ENCODE assay signal across 8 cellular contexts in genomic region chr1:14970115-14970798, GRCh38.
A peak's percentile ranks its signal among the peaks of the same experiment; 100 is the strongest.
DNase-seq lines count a peak whose midpoint lies in the region; ATAC-seq and TF ChIP-seq lines count a peak whose summit lies in the region.

No MANE protein-coding gene starts in this region.

- no peak for TF ChIP-seq POLR2A in sigmoid colon (IDR thresholded peaks at IDR 0.05)

- DNase-seq in NOMO-1 treated with DMSO at 0.1 percent for 48 hours (lab: John Stamatoyannopoulos, UW; ENCODE audit: unreplicated experiment) = peak; percentile 29
- DNase-seq in NOMO-1 (lab: John Stamatoyannopoulos, UW; ENCODE audit: unreplicated experiment in 2 of 2) = no peak
- peak; percentile 76 for DNase-seq in T1000 (lab: John Stamatoyannopoulos, UW)
- DNase-seq in foreskin melanocyte = peak; percentile 94
- peak; percentile 81 for DNase-seq in sigmoid colon
- DNase-seq in DMS153 treated with DMSO at 0.1 percent for 48 hours (lab: John Stamatoyannopoulos, UW; ENCODE audit: unreplicated experiment) = no peak

- no peak overlapping the region for H3K4me3 ChIP-seq in sigmoid colon

- TF ChIP-seq EP300 in sigmoid colon (IDR thresholded peaks at IDR 0.05) = no peak

- peaks cover 0 to 6% (median 1%) of the 10 kb centered on the region in 4 donors for H3K9me3 ChIP-seq in sigmoid colon

- TF ChIP-seq CTCF in sigmoid colon (IDR thresholded peaks at IDR 0.05) = no peak

- peaks cover 0 to 36% (median 28%) of the 10 kb centered on the region in 4 donors for H3K4me1 ChIP-seq in sigmoid colon

- no peaks in the 10 kb centered on the region for H3K36me3 ChIP-seq in sigmoid colon

- intact Hi-C loops in sigmoid colon (cut with DNase I) = no loop called here

- H3K27ac ChIP-seq in sigmoid colon = peak overlapping the region in 2 of 4 donors; percentile 8 to 25

- WGBS in sigmoid colon, 2 donors = 73 to 76% methylated on average over 16 of the region's 16 CpGs

- no peaks in the 10 kb centered on the region for H3K27me3 ChIP-seq in sigmoid colon

- no peak for ATAC-seq in HG03139 (IDR thresholded peaks at IDR 0.05; ENCODE audit: unreplicated experiment)
- ATAC-seq in GM21515 (IDR thresholded peaks at IDR 0.05; ENCODE audit: unreplicated experiment) = no peak

Comparison
In these comparisons a context has a peak if more than half of its experiments do, and no peak if none do; other contexts are left out.
1. DNase-seq: peak in NOMO-1 treated with DMSO at 0.1 percent for 48 hours (single experiment), T1000 (single experiment), foreskin melanocyte (single experiment) and sigmoid colon (single experiment); none in NOMO-1 (0 of 2) and DMS153 treated with DMSO at 0.1 percent for 48 hours (single experiment).